In the genomic region with DNA sequence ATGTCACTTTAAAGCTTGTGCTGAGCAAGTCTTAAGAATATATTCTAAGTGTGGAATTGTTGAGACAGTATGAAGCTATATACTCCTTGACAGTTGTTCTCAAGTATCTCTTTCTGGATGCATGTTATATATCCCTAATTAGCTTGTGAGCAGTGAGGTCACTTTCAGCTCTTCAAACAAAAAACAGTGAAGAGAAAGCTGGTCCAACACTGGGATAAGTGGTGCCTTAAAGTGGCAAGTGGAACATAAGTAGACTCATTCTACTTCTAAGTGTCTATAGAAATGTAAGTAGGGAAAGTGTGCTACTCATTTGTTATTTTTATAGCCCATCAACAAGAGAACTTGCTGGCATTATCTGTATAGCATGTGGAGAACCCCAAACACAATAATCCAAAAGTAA, we compare ENCODE assay signal across 27 cellular contexts.
DNase-seq lines count a peak whose midpoint lies in the region; ATAC-seq and TF ChIP-seq lines count a peak whose summit lies in the region.
"Had no signal": no experiment of that assay in that cellular context is flagged by ENCODE, and none has a peak within 500 bp of the region (broad histone marks: within the 10 kb centered on the region; RNA-seq: fewer than 3 reads in every experiment).

No MANE protein-coding gene starts in this region.

- intact Hi-C loops in OCI-LY7 (cut with micrococcal nuclease; ENCODE audit: unreplicated experiment) = no loop called here
- intact Hi-C loops in mucosa of descending colon (cut with DNase I, micrococcal nuclease) = no loop called here

- TF ChIP-seq POLR2A in erythroblast (IDR thresholded peaks at IDR 0.05; ENCODE audit: low read length) = no peak

- no peaks in the 10 kb centered on the region for H3F3A ChIP-seq in GM23338 (replicated peaks; ENCODE audit: low read depth)

- H3K4me3 Mint-ChIP-seq in GM23338 = no peak overlapping the region
- H3K4me3 Mint-ChIP-seq: activated CD4-positive, alpha-beta memory T cell treated with anti-CD3 and anti-CD28 coated beads for 36 hours; activated naive CD4-positive, alpha-beta T cell treated with anti-CD3 and anti-CD28 coated beads for 36 hours; brain; CD8-positive, alpha-beta memory T cell; neural crest cell had no signal

- H3K27me3 Mint-ChIP-seq in GM23338 (ENCODE audit: insufficient read depth, low read depth, poor library complexity) = peaks cover 4% of the 10 kb centered on the region
- H3K27me3 Mint-ChIP-seq: activated CD4-positive, alpha-beta memory T cell treated with anti-CD3 and anti-CD28 coated beads for 36 hours had no signal

- H3K27ac ChIP-seq in GM23338 (ENCODE audit: low read depth) (no peak overlapping the region), OCI-LY7 (ENCODE audit: low read depth, low read length, poor library complexity, severe bottlenecking) (no peak overlapping the region)
- H3K27ac ChIP-seq: heart left ventricle, lower lobe of right lung, pancreas, skin epidermis, upper lobe of right lung had no signal

- DNase-seq in GM23338 (ENCODE audit: low spot score) = peak; percentile 55
- DNase-seq in OCI-LY7 (ENCODE audit: low spot score) = peak; percentile 46
- peak; percentile 30 to 37 for DNase-seq in erythroblast (lab: John Stamatoyannopoulos, UW)
- peak; percentile 28 for DNase-seq in left kidney (ENCODE audit: low read depth, low spot score)
- DNase-seq in HK-2 (ENCODE audit: unreplicated experiment) = no peak
- no peak for DNase-seq in mucosa of descending colon
- no peak for DNase-seq in MV-4-11 (lab: John Stamatoyannopoulos, UW)
- DNase-seq: activated CD4-positive, alpha-beta memory T cell treated with anti-CD3 and anti-CD28 coated beads for 36 hours; activated CD4-positive, CD25-positive, alpha-beta regulatory T cell treated with anti-CD3 and anti-CD28 coated beads, Interleukin-2, amount 50 U/mL, for 72 hours; activated CD8-positive, alpha-beta memory T cell treated with anti-CD3 and anti-CD28 coated beads, Interleukin-2, amount 50 U/mL, for 4 hours; activated naive CD4-positive, alpha-beta T cell treated with anti-CD3 and anti-CD28 coated beads for 36 hours; CD8-positive, alpha-beta memory T cell; GDM1; heart left ventricle; lower lobe of right lung; NCI-H2029; NCI-H2227 treated with DMSO at 0.1 percent for 48 hours; NK-92 treated with Interleukin-12 subunit alpha and Interleukin-12 subunit beta, amount 100 ng/mL, for 24 hours; pancreas; Right ventricle myocardium superior; stimulated activated naive CD4-positive, alpha-beta T cell treated with Interleukin-2 at 50 U/mL for 16 hours; upper lobe of right lung had no signal

- H3K4me2 ChIP-seq in GM23338 = no peak overlapping the region
- no peak overlapping the region for H3K4me2 ChIP-seq in OCI-LY7 (ENCODE audit: low read length)

- H3K36me3 Mint-ChIP-seq in GM23338 (ENCODE audit: low read depth) = peaks cover 24% of the 10 kb centered on the region

- H3K9me3 Mint-ChIP-seq in GM23338 = peaks cover 43% of the 10 kb centered on the region

- no peaks in the 10 kb centered on the region for H3K4me1 Mint-ChIP-seq in GM23338
- H3K4me1 Mint-ChIP-seq: brain had no signal

- CTCF ChIA-PET in OCI-LY7 (lab: Charles Lee; ENCODE audit: unreplicated experiment) = no interaction called here

- no peak for ATAC-seq in GM23338
- ATAC-seq in HG03432 (IDR thresholded peaks at IDR 0.05; ENCODE audit: unreplicated experiment) = no peak
- no peak for ATAC-seq in mucosa of descending colon
- ATAC-seq: heart left ventricle, lower lobe of right lung, pancreas, upper lobe of right lung had no signal

- TF ChIP-seq CTCF in GM23338 (conservative IDR thresholded peaks at IDR 0.05; ENCODE audit: low read depth in 2 of 2) = no peak
- TF ChIP-seq CTCF in OCI-LY7 (conservative IDR thresholded peaks at IDR 0.05; ENCODE audit: low read length) = no peak
- no peak for TF ChIP-seq CTCF in mucosa of descending colon (IDR thresholded peaks at IDR 0.05)

- H3K9me2 ChIP-seq in GM23338 (ENCODE audit: insufficient read depth) (no peaks in the 10 kb centered on the region; the same call in 1 of the 2 replicates), OCI-LY7 (ENCODE audit: insufficient read depth, low read length) (no peaks in the 10 kb centered on the region)

- H3K27ac Mint-ChIP-seq in GM23338 = no peak overlapping the region
- H3K27ac Mint-ChIP-seq: activated CD4-positive, alpha-beta memory T cell treated with anti-CD3 and anti-CD28 coated beads for 36 hours; activated naive CD4-positive, alpha-beta T cell treated with anti-CD3 and anti-CD28 coated beads for 36 hours; brain; CD8-positive, alpha-beta memory T cell had no signal

- peaks cover 5% of the 10 kb centered on the region; the same call in 1 of the 2 replicates for H3K36me3 ChIP-seq in GM23338 (ENCODE audit: insufficient read depth)
- H3K36me3 ChIP-seq in OCI-LY7 (ENCODE audit: insufficient read depth, low read length) = no peaks in the 10 kb centered on the region; the same call in 1 of the 2 replicates
- H3K36me3 ChIP-seq in mucosa of descending colon (ENCODE audit: low read depth) = no peaks in the 10 kb centered on the region
- H3K36me3 ChIP-seq: HAP-1, heart left ventricle, lower lobe of right lung, pancreas, upper lobe of right lung had no signal

- H3K79me2 ChIP-seq in GM23338 (replicated peaks; ENCODE audit: insufficient read depth) (no peaks in the 10 kb centered on the region), OCI-LY7 (ENCODE audit: insufficient read depth, low read depth, low read length) (no peaks in the 10 kb centered on the region)

- no TSS peak for BruUV-seq in OCI-LY7 (replicated peaks; lab: Mats Ljungman, UMichigan)

- H3K4me3 ChIP-seq in GM23338 (no peak overlapping the region), OCI-LY7 (ENCODE audit: low read depth, low read length, poor library complexity, severe bottlenecking) (no peak overlapping the region), mucosa of descending colon (no peak overlapping the region)
- H3K4me3 ChIP-seq: HAP-1, heart left ventricle, lower lobe of right lung, pancreas, skin epidermis, upper lobe of right lung had no signal

- H3K4me1 ChIP-seq in GM23338 (ENCODE audit: insufficient read depth) (no peaks in the 10 kb centered on the region), OCI-LY7 (ENCODE audit: insufficient read depth, low read length, poor library complexity, severe bottlenecking) (peaks cover 14% of the 10 kb centered on the region), mucosa of descending colon (ENCODE audit: low read depth) (no peaks in the 10 kb centered on the region)
- H3K4me1 ChIP-seq: HAP-1, lower lobe of right lung, pancreas, upper lobe of right lung had no signal

- H2AFZ ChIP-seq in GM23338 (no peak overlapping the region), OCI-LY7 (ENCODE audit: low read length) (no peak overlapping the region)

- H4K20me1 ChIP-seq in GM23338 (replicated peaks; ENCODE audit: insufficient read depth) (no peaks in the 10 kb centered on the region), OCI-LY7 (ENCODE audit: insufficient read depth, low read length) (no peaks in the 10 kb centered on the region)

- H3K9me3 ChIP-seq in OCI-LY7 (ENCODE audit: low read length) (peaks cover 54% of the 10 kb centered on the region), mucosa of descending colon (peaks cover 9% of the 10 kb centered on the region)
- H3K9me3 ChIP-seq: HAP-1, pancreas had no signal

- no peaks in the 10 kb centered on the region for H3K27me3 ChIP-seq in GM23338 (ENCODE audit: insufficient read depth)
- H3K27me3 ChIP-seq: heart left ventricle, pancreas, upper lobe of right lung had no signal

- POLR2A ChIA-PET in OCI-LY7 (lab: Charles Lee) = interaction anchor here (0.6 to 2.5 kb wide), 4 partner anchors 11 to 87 kb away, joined by 3 to 5 read pairs (median 3); no protein-coding TSS in a partner anchor

TF ChIP-seq in GM23338, 12 proteins besides CTCF, POLR2A, EP300 and RAD21 (continues in another document):
- TF ChIP-seq, protein P1, sequence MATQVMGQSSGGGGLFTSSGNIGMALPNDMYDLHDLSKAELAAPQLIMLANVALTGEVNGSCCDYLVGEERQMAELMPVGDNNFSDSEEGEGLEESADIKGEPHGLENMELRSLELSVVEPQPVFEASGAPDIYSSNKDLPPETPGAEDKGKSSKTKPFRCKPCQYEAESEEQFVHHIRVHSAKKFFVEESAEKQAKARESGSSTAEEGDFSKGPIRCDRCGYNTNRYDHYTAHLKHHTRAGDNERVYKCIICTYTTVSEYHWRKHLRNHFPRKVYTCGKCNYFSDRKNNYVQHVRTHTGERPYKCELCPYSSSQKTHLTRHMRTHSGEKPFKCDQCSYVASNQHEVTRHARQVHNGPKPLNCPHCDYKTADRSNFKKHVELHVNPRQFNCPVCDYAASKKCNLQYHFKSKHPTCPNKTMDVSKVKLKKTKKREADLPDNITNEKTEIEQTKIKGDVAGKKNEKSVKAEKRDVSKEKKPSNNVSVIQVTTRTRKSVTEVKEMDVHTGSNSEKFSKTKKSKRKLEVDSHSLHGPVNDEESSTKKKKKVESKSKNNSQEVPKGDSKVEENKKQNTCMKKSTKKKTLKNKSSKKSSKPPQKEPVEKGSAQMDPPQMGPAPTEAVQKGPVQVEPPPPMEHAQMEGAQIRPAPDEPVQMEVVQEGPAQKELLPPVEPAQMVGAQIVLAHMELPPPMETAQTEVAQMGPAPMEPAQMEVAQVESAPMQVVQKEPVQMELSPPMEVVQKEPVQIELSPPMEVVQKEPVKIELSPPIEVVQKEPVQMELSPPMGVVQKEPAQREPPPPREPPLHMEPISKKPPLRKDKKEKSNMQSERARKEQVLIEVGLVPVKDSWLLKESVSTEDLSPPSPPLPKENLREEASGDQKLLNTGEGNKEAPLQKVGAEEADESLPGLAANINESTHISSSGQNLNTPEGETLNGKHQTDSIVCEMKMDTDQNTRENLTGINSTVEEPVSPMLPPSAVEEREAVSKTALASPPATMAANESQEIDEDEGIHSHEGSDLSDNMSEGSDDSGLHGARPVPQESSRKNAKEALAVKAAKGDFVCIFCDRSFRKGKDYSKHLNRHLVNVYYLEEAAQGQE (IDR thresholded peaks at IDR 0.05; ENCODE audit: unreplicated experiment) = no peak
- TF ChIP-seq, protein P2, sequence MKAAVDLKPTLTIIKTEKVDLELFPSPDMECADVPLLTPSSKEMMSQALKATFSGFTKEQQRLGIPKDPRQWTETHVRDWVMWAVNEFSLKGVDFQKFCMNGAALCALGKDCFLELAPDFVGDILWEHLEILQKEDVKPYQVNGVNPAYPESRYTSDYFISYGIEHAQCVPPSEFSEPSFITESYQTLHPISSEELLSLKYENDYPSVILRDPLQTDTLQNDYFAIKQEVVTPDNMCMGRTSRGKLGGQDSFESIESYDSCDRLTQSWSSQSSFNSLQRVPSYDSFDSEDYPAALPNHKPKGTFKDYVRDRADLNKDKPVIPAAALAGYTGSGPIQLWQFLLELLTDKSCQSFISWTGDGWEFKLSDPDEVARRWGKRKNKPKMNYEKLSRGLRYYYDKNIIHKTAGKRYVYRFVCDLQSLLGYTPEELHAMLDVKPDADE (IDR thresholded peaks at IDR 0.05) = no peak
- TF ChIP-seq STAT1 (IDR thresholded peaks at IDR 0.05; ENCODE audit: unreplicated experiment) = no peak
- TF ChIP-seq EZH2phosphoT487 (IDR thresholded peaks at IDR 0.05; ENCODE audit: unreplicated experiment) = no peak
- no peak for TF ChIP-seq POLR2AphosphoS5 (IDR thresholded peaks at IDR 0.05; ENCODE audit: low read depth)

Comparison
In these comparisons a context has a peak if more than half of its experiments do, and no peak if none do; other contexts are left out.
1. DNase-seq: peak in GM23338 (single experiment), OCI-LY7 (single experiment), erythroblast (2 of 2) and left kidney (single experiment); none in HK-2 (single experiment), mucosa of descending colon (0 of 3) and MV-4-11 (single experiment).